In the genomic region with DNA sequence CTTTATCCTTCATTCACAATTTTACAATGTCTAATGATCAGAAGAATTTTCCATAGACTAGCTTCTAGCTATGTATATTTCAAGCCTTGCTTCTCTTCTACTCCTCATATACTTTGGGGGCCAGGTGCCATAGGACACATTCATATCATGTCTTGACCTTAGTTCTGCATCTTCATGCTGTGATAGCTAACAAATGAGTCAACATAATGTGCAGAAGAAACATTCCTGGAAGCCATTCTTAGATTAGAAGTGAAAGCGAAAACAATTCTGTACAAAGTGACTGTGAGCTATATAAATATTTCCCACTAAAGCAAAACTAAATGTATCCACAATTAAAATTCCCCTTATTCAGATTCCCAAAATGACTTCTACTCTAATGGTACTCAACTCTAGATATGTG, we compare ENCODE assay signal across 1 cellular context.
TF ChIP-seq lines count a peak whose summit lies in the region.

No MANE protein-coding gene starts in this region.

TF ChIP-seq in GM12878, 131 proteins besides CTCF, POLR2A, EP300 and RAD21 (continued from another document):
- TF ChIP-seq EZH2 (IDR thresholded peaks at IDR 0.05; ENCODE audit: borderline replicate concordance, control insufficient read depth, low read depth, low read length) (no peak), IRF4 (IDR thresholded peaks at IDR 0.05; ENCODE audit: low read depth, low read length) (0 out of 2 replicates have a peak, but pooled peaks have one; percentile 13), SREBF2 (IDR thresholded peaks at IDR 0.05; ENCODE audit: low read length) (no peak), ETV6 (conservative IDR thresholded peaks at IDR 0.05 in 1 of 2, IDR thresholded peaks at IDR 0.05 in 1 of 2; ENCODE audit: borderline replicate concordance in 1 of 2, low read depth in 1 of 2) (no peak), SMAD1 (IDR thresholded peaks at IDR 0.05; ENCODE audit: low read depth, partially characterized antibody) (no peak), IKZF2 (IDR thresholded peaks at IDR 0.05) (0 out of 4 replicates have a peak, but pooled peaks of 1 of the 2 experiments have one; percentile 22), NR2C1 (IDR thresholded peaks at IDR 0.05) (no peak), TBL1XR1 (IDR thresholded peaks at IDR 0.05; ENCODE audit: low read depth, low read length) (no peak), ZNF274 (IDR thresholded peaks at IDR 0.05; ENCODE audit: insufficient read depth, insufficient read length) (no peak), HDAC6 (IDR thresholded peaks at IDR 0.05; ENCODE audit: unreplicated experiment) (no peak), ZNF24 (IDR thresholded peaks at IDR 0.05) (no peak), MEF2A (IDR thresholded peaks at IDR 0.05; ENCODE audit: insufficient read depth, low read depth, low read length) (0 out of 2 replicates have a peak, but pooled peaks have one; percentile 26), NFIC (IDR thresholded peaks at IDR 0.05; ENCODE audit: low read depth, low read length) (peak; percentile 80), SIX5 (IDR thresholded peaks at IDR 0.05; ENCODE audit: low read depth, low read length, severe bottlenecking) (no peak), TCF12 (IDR thresholded peaks at IDR 0.05; ENCODE audit: low read depth, low read length) (0 out of 2 replicates have a peak, but pooled peaks have one; percentile 29), IKZF1 (conservative IDR thresholded peaks at IDR 0.05) (0 out of 2 replicates have a peak, but pooled peaks have one; percentile 17), ZNF687 (IDR thresholded peaks at IDR 0.05) (no peak), ATF7 (IDR thresholded peaks at IDR 0.05; ENCODE audit: low read depth) (no peak), DPF2 (IDR thresholded peaks at IDR 0.05) (no peak), ZNF384 (IDR thresholded peaks at IDR 0.05; ENCODE audit: borderline replicate concordance, low read depth, low read length) (no peak), TARDBP (IDR thresholded peaks at IDR 0.05; ENCODE audit: borderline replicate concordance) (no peak), JUNB (IDR thresholded peaks at IDR 0.05) (peak; percentile 57), PAX8 (IDR thresholded peaks at IDR 0.05) (no peak), ATF3 (IDR thresholded peaks at IDR 0.05; ENCODE audit: borderline replicate concordance, extremely low read depth, low read depth, low read length) (no peak), NRF1 (conservative IDR thresholded peaks at IDR 0.05; ENCODE audit: low read depth, low read length) (no peak), SUPT20H (IDR thresholded peaks at IDR 0.05; ENCODE audit: borderline replicate concordance, control insufficient read depth, low read depth, low read length) (no peak), CEBPZ (IDR thresholded peaks at IDR 0.05; ENCODE audit: low read depth, low read length) (no peak), MTA3 (IDR thresholded peaks at IDR 0.05; ENCODE audit: borderline replicate concordance, low read length) (no peak), NR2F1 (conservative IDR thresholded peaks at IDR 0.05) (no peak), KLF5 (IDR thresholded peaks at IDR 0.05; ENCODE audit: partially characterized antibody) (no peak), ZNF207 (IDR thresholded peaks at IDR 0.05; ENCODE audit: borderline replicate concordance) (no peak)
- TF ChIP-seq, protein P1, sequence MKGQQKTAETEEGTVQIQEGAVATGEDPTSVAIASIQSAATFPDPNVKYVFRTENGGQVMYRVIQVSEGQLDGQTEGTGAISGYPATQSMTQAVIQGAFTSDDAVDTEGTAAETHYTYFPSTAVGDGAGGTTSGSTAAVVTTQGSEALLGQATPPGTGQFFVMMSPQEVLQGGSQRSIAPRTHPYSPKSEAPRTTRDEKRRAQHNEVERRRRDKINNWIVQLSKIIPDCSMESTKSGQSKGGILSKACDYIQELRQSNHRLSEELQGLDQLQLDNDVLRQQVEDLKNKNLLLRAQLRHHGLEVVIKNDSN (IDR thresholded peaks at IDR 0.05; ENCODE audit: borderline replicate concordance, extremely low read length, insufficient read depth, low read depth, low read length): no peak
- TF ChIP-seq, protein P2, sequence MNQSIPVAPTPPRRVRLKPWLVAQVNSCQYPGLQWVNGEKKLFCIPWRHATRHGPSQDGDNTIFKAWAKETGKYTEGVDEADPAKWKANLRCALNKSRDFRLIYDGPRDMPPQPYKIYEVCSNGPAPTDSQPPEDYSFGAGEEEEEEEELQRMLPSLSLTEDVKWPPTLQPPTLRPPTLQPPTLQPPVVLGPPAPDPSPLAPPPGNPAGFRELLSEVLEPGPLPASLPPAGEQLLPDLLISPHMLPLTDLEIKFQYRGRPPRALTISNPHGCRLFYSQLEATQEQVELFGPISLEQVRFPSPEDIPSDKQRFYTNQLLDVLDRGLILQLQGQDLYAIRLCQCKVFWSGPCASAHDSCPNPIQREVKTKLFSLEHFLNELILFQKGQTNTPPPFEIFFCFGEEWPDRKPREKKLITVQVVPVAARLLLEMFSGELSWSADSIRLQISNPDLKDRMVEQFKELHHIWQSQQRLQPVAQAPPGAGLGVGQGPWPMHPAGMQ (IDR thresholded peaks at IDR 0.05; ENCODE audit: borderline replicate concordance): no peak
- TF ChIP-seq, protein P3, sequence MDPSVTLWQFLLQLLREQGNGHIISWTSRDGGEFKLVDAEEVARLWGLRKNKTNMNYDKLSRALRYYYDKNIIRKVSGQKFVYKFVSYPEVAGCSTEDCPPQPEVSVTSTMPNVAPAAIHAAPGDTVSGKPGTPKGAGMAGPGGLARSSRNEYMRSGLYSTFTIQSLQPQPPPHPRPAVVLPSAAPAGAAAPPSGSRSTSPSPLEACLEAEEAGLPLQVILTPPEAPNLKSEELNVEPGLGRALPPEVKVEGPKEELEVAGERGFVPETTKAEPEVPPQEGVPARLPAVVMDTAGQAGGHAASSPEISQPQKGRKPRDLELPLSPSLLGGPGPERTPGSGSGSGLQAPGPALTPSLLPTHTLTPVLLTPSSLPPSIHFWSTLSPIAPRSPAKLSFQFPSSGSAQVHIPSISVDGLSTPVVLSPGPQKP (IDR thresholded peaks at IDR 0.05; ENCODE audit: low read depth, low read length): no peak
- TF ChIP-seq, protein P4, sequence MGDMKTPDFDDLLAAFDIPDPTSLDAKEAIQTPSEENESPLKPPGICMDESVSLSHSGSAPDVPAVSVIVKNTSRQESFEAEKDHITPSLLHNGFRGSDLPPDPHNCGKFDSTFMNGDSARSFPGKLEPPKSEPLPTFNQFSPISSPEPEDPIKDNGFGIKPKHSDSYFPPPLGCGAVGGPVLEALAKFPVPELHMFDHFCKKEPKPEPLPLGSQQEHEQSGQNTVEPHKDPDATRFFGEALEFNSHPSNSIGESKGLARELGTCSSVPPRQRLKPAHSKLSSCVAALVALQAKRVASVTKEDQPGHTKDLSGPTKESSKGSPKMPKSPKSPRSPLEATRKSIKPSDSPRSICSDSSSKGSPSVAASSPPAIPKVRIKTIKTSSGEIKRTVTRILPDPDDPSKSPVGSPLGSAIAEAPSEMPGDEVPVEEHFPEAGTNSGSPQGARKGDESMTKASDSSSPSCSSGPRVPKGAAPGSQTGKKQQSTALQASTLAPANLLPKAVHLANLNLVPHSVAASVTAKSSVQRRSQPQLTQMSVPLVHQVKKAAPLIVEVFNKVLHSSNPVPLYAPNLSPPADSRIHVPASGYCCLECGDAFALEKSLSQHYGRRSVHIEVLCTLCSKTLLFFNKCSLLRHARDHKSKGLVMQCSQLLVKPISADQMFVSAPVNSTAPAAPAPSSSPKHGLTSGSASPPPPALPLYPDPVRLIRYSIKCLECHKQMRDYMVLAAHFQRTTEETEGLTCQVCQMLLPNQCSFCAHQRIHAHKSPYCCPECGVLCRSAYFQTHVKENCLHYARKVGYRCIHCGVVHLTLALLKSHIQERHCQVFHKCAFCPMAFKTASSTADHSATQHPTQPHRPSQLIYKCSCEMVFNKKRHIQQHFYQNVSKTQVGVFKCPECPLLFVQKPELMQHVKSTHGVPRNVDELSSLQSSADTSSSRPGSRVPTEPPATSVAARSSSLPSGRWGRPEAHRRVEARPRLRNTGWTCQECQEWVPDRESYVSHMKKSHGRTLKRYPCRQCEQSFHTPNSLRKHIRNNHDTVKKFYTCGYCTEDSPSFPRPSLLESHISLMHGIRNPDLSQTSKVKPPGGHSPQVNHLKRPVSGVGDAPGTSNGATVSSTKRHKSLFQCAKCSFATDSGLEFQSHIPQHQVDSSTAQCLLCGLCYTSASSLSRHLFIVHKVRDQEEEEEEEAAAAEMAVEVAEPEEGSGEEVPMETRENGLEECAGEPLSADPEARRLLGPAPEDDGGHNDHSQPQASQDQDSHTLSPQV (IDR thresholded peaks at IDR 0.05): no peak
- TF ChIP-seq, protein P5, sequence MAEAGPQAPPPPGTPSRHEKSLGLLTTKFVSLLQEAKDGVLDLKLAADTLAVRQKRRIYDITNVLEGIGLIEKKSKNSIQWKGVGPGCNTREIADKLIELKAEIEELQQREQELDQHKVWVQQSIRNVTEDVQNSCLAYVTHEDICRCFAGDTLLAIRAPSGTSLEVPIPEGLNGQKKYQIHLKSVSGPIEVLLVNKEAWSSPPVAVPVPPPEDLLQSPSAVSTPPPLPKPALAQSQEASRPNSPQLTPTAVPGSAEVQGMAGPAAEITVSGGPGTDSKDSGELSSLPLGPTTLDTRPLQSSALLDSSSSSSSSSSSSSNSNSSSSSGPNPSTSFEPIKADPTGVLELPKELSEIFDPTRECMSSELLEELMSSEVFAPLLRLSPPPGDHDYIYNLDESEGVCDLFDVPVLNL (IDR thresholded peaks at IDR 0.05; ENCODE audit: low read depth, low read length): no peak
- TF ChIP-seq, protein P6, sequence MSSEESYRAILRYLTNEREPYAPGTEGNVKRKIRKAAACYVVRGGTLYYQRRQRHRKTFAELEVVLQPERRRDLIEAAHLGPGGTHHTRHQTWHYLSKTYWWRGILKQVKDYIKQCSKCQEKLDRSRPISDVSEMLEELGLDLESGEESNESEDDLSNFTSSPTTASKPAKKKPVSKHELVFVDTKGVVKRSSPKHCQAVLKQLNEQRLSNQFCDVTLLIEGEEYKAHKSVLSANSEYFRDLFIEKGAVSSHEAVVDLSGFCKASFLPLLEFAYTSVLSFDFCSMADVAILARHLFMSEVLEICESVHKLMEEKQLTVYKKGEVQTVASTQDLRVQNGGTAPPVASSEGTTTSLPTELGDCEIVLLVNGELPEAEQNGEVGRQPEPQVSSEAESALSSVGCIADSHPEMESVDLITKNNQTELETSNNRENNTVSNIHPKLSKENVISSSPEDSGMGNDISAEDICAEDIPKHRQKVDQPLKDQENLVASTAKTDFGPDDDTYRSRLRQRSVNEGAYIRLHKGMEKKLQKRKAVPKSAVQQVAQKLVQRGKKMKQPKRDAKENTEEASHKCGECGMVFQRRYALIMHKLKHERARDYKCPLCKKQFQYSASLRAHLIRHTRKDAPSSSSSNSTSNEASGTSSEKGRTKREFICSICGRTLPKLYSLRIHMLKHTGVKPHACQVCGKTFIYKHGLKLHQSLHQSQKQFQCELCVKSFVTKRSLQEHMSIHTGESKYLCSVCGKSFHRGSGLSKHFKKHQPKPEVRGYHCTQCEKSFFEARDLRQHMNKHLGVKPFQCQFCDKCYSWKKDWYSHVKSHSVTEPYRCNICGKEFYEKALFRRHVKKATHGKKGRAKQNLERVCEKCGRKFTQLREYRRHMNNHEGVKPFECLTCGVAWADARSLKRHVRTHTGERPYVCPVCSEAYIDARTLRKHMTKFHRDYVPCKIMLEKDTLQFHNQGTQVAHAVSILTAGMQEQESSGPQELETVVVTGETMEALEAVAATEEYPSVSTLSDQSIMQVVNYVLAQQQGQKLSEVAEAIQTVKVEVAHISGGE (CRISPR knock-in tag; IDR thresholded peaks at IDR 0.05): no peak
